23 cellular contexts compared by ENCODE assay signal in genomic region chr20:63680857-63681608, GRCh38. TPM values are rescaled to one million over a fixed set of nuclear protein-coding genes. Genes with fewer than 3 reads are reported as not detected.
DNase-seq lines count a peak whose midpoint lies in the region; ATAC-seq, FAIRE-seq and TF ChIP-seq lines count a peak whose summit lies in the region.
"Had no signal": no experiment of that assay in that cellular context is flagged by ENCODE, and none has a peak within 500 bp of the region (broad histone marks: within the 10 kb centered on the region; RNA-seq: fewer than 3 reads in every experiment).

No MANE protein-coding gene starts in this region.

- no peak overlapping the region for H3K4me3 Mint-ChIP-seq in astrocyte (ENCODE audit: unreplicated experiment)
- H3K4me3 Mint-ChIP-seq: nephron progenitor cell, T-helper 17 cell had no signal

- H3K4me1 Mint-ChIP-seq in astrocyte (ENCODE audit: low read depth, unreplicated experiment) = peaks cover 5% of the 10 kb centered on the region

- H3K27me3 ChIP-seq in left ventricle myocardium inferior (ENCODE audit: low read depth) (no peaks in the 10 kb centered on the region), astrocyte (ENCODE audit: insufficient read depth, low read length) (no peaks in the 10 kb centered on the region), thoracic aorta (replicated peaks; ENCODE audit: insufficient read depth) (no peaks in the 10 kb centered on the region)

- H4K20me1 ChIP-seq in astrocyte (ENCODE audit: insufficient read depth, low read length) = no peaks in the 10 kb centered on the region

- no peaks in the 10 kb centered on the region for H3K27me3 Mint-ChIP-seq in astrocyte (ENCODE audit: low read depth, unreplicated experiment)
- H3K27me3 Mint-ChIP-seq: T-helper 17 cell had no signal

- DNase-seq in left ventricle myocardium inferior = no peak
- no peak for DNase-seq in Right ventricle myocardium superior
- DNase-seq in astrocyte (ENCODE audit: low read depth) = no peak
- DNase-seq in kidney = peak; percentile 67
- no peak for DNase-seq in thoracic aorta (ENCODE audit: low spot score)
- DNase-seq in DMS153 (lab: John Stamatoyannopoulos, UW) = no peak
- DNase-seq: activated CD4-positive, alpha-beta T cell treated with anti-CD3 and anti-CD28 coated beads, Interleukin-2, amount 50 U/mL, for 1 hour; activated CD8-positive, alpha-beta memory T cell treated with anti-CD3 and anti-CD28 coated beads, Interleukin-2, amount 50 U/mL, for 4 hours; EL; foreskin melanocyte; left colon; NCI-H1694; NCI-H226; NCI-H774; nephron progenitor cell; small intestine; stimulated activated CD4-positive, alpha-beta T cell treated with anti-CD3 and anti-CD28 coated beads, Interleukin-4, amount 100 ng/mL, for 24 hours; T-helper 17 cell had no signal

- H3K9ac ChIP-seq in astrocyte (ENCODE audit: low read length) = no peak overlapping the region
- H3K9ac ChIP-seq in kidney (ENCODE audit: low read length in 2 of 2) = no peak overlapping the region

- H3K36me3 ChIP-seq in left ventricle myocardium inferior = peaks cover 27% of the 10 kb centered on the region
- peaks cover 3% of the 10 kb centered on the region for H3K36me3 ChIP-seq in astrocyte (ENCODE audit: insufficient read depth, low read length)
- H3K36me3 ChIP-seq in kidney (ENCODE audit: control insufficient read depth in 1 of 2, insufficient read depth in 2 of 2, low read length in 2 of 2) = no peaks in the 10 kb centered on the region
- peaks cover 8% of the 10 kb centered on the region for H3K36me3 ChIP-seq in thoracic aorta

- peaks cover 8% of the 10 kb centered on the region for H3K36me3 Mint-ChIP-seq in astrocyte (ENCODE audit: low read depth, unreplicated experiment)

- H3K9me3 ChIP-seq in left ventricle myocardium inferior (replicated peaks) = no peaks in the 10 kb centered on the region
- no peaks in the 10 kb centered on the region for H3K9me3 ChIP-seq in astrocyte (ENCODE audit: insufficient read depth, low read depth, low read length)
- H3K9me3 ChIP-seq in kidney (ENCODE audit: control insufficient read depth in 1 of 2, low read length in 2 of 2) = no peaks in the 10 kb centered on the region
- H3K9me3 ChIP-seq in thoracic aorta = no peaks in the 10 kb centered on the region

- H3K4me1 ChIP-seq in left ventricle myocardium inferior (peaks cover 42% of the 10 kb centered on the region), astrocyte (ENCODE audit: insufficient read depth, low read length) (peaks cover 25% of the 10 kb centered on the region), kidney (ENCODE audit: control insufficient read depth in 1 of 2, insufficient read depth in 1 of 2, low read depth in 1 of 2, low read length in 2 of 2) (peaks cover 0 to 17% of the 10 kb centered on the region in 2 donors), thoracic aorta (ENCODE audit: control insufficient read depth in 1 of 2, low read depth in 2 of 2) (peaks cover 12 to 33% of the 10 kb centered on the region in 2 donors)

- FAIRE-seq in astrocyte (lab: Jason Lieb, UNC) (no peak), kidney (lab: Jason Lieb, UNC) (no peak)
- FAIRE-seq: small intestine had no signal

- no peak for TF ChIP-seq CTCF in left ventricle myocardium inferior (IDR thresholded peaks at IDR 0.05; ENCODE audit: borderline replicate concordance)
- no peak for TF ChIP-seq CTCF in astrocyte (IDR thresholded peaks at IDR 0.05; ENCODE audit: insufficient read depth, low read depth, low read length)
- TF ChIP-seq CTCF in kidney (IDR thresholded peaks at IDR 0.05; ENCODE audit: borderline replicate concordance, extremely low read depth, insufficient read depth) = no peak
- no peak for TF ChIP-seq CTCF in thoracic aorta (IDR thresholded peaks at IDR 0.05)

- H3K4me2 ChIP-seq in astrocyte (ENCODE audit: low read length) = no peak overlapping the region

- H2AFZ ChIP-seq in astrocyte (ENCODE audit: low read depth, low read length) = no peak overlapping the region

- no peak for ATAC-seq in Right ventricle myocardium superior (ENCODE audit: poor library complexity)
- ATAC-seq in thoracic aorta (ENCODE audit: insufficient number of reproducible peaks, low FRiP score, low read depth) = no peak
- ATAC-seq in GM19395 (IDR thresholded peaks at IDR 0.05; ENCODE audit: unreplicated experiment) = no peak
- ATAC-seq in GM21737 (IDR thresholded peaks at IDR 0.05; ENCODE audit: unreplicated experiment) = no peak
- ATAC-seq: T-helper 17 cell had no signal

- H3K27ac Mint-ChIP-seq in astrocyte (ENCODE audit: unreplicated experiment) = no peak overlapping the region
- H3K27ac Mint-ChIP-seq: activated T-helper 2 cell treated with anti-CD3 and anti-CD28 coated beads, Interferon-gamma antibody, Interleukin-2, Interleukin-4, amounts not matched to agents 10 μg/mL and 5 μg/mL and 100 μg/mL, durations not matched to agents 14 hours and 24 hours and 36 hours; nephron progenitor cell; T-helper 17 cell had no signal

- peaks cover 2% of the 10 kb centered on the region for H3K9me3 Mint-ChIP-seq in astrocyte (ENCODE audit: unreplicated experiment)
- H3K9me3 Mint-ChIP-seq: activated T-helper 2 cell treated with anti-CD3 and anti-CD28 coated beads, Interferon-gamma antibody, Interleukin-2, Interleukin-4, amounts not matched to agents 10 μg/mL and 5 μg/mL and 100 μg/mL, durations not matched to agents 14 hours and 24 hours and 36 hours; nephron progenitor cell had no signal

- H3K4me3 ChIP-seq in left ventricle myocardium inferior (no peak overlapping the region), astrocyte (ENCODE audit: insufficient read depth, low read depth, low read length) (no peak overlapping the region), kidney (ENCODE audit: low read length in 2 of 2) (no peak overlapping the region), thoracic aorta (no peak overlapping the region)

- no peaks in the 10 kb centered on the region for H3K79me2 ChIP-seq in astrocyte (ENCODE audit: insufficient read depth, low read length)

- intact Hi-C loops in left ventricle myocardium inferior (cut with micrococcal nuclease) = no loop called here
- intact Hi-C loops in Right ventricle myocardium superior (cut with DNase I) = no loop called here
- intact Hi-C loops in kidney (cut with DNase I) = no loop called here

- H3K27ac ChIP-seq in left ventricle myocardium inferior (replicated peaks) (peak overlapping the region; percentile 90), astrocyte (ENCODE audit: low read depth, low read length) (peak overlapping the region; percentile 64), kidney (ENCODE audit: low read depth in 2 of 2, low read length in 2 of 2) (peak overlapping the region in 1 of 2 donors; percentile 51), thoracic aorta (peak overlapping the region; percentile 77 to 87)
- H3K27ac ChIP-seq: C4-2B had no signal

RNA-seq across cellular contexts. Expression of gene TNFRSF6B, which starts 15.4 kb away (rescaled TPM):
- total RNA-seq in left ventricle myocardium inferior (0.27 TPM), Right ventricle myocardium superior (0.32 TPM), astrocyte (2.0 and 2.8 TPM in 2 replicates), kidney (64.5 TPM), thoracic aorta (10 to 100 TPM; 32.9 to 98.9 TPM)
- polyA plus RNA-seq in kidney (ENCODE audit: insufficient read depth, low read depth, low replicate concordance) = 2.4 TPM
- total RNA-seq: A673; activated T-helper 2 cell treated with anti-CD3 and anti-CD28 coated beads, Interferon-gamma antibody, Interleukin-2, Interleukin-4, amounts not matched to agents 10 μg/mL and 5 μg/mL and 100 μg/mL, durations not matched to agents 14 hours and 24 hours and 36 hours; T-helper 17 cell had no signal

RNA-seq across cellular contexts. Expression of gene RTEL1, which starts 22.9 kb away (rescaled TPM):
- total RNA-seq in left ventricle myocardium inferior (9.6 TPM), Right ventricle myocardium superior (7.3 TPM), astrocyte (15.5 and 15.6 TPM in 2 replicates), kidney (37.7 TPM), thoracic aorta (100 to 1,000 TPM in 1 of 2 donors, 10 to 100 TPM in 1; 37.8 to 114 TPM)
- polyA plus RNA-seq in kidney (ENCODE audit: insufficient read depth, low read depth, low replicate concordance) = 5.3 TPM

RNA-seq across cellular contexts. Expression of gene ARFRP1, which starts 26.7 kb away (rescaled TPM):
- total RNA-seq in left ventricle myocardium inferior (37.1 TPM), Right ventricle myocardium superior (32.2 TPM), astrocyte (30.0 and 32.5 TPM in 2 replicates), kidney (71.2 TPM), thoracic aorta (10 to 100 TPM; 56.4 to 57.8 TPM)
- 60.6 TPM for polyA plus RNA-seq in kidney (ENCODE audit: insufficient read depth, low read depth, low replicate concordance)

RNA-seq across cellular contexts. Expression of gene ZGPAT, which starts 26.8 kb away (rescaled TPM):
- total RNA-seq in left ventricle myocardium inferior = 15.8 TPM
- 16.0 TPM for total RNA-seq in Right ventricle myocardium superior
- total RNA-seq in astrocyte = 24.8 and 25.5 TPM in 2 replicates
- total RNA-seq in kidney = 30.5 TPM
- 39.6 TPM for polyA plus RNA-seq in kidney (ENCODE audit: insufficient read depth, low read depth, low replicate concordance)
- total RNA-seq in thoracic aorta = 10 to 100 TPM; 32.6 to 41.1 TPM

RNA-seq across cellular contexts. Expression of gene STMN3, which starts 27.8 kb away (rescaled TPM):
- total RNA-seq in left ventricle myocardium inferior = 4.6 TPM
- 4.3 TPM for total RNA-seq in Right ventricle myocardium superior
- total RNA-seq in astrocyte = 29.2 and 30.7 TPM in 2 replicates
- total RNA-seq in kidney = 84.9 TPM
- polyA plus RNA-seq in kidney (ENCODE audit: insufficient read depth, low read depth, low replicate concordance) = 20.6 TPM
- total RNA-seq in thoracic aorta = 10 to 100 TPM; 14.4 to 17.8 TPM
